ENCODE assay signal across 8 cellular contexts in genomic region chr10:73848821-73849489, GRCh38. TPM values are rescaled to one million over a fixed set of nuclear protein-coding genes. Genes with fewer than 3 reads are reported as not detected.
DNase-seq lines count a peak whose midpoint lies in the region; ATAC-seq, FAIRE-seq and TF ChIP-seq lines count a peak whose summit lies in the region.

No MANE protein-coding gene starts in this region.

- CTCF ChIA-PET in activated naive CD4-positive, alpha-beta T cell treated with anti-CD3 and anti-CD28 coated beads for 36 hours (lab: Charles Lee): interaction anchor here (0.6 to 15.3 kb wide), 14 partner anchors 9 to 110 kb away, joined by 3 to 443 read pairs (median 6); partner anchors contain the start of gene CAMK2G

- H3K4me3 ChIP-seq in SK-N-MC (no peak overlapping the region), parathyroid adenoma (ENCODE audit: low read depth, low read length) (no peak overlapping the region), tibial nerve (no peak overlapping the region)

- no peak overlapping the region for H3K9ac ChIP-seq in SK-N-MC (ENCODE audit: insufficient read length)
- H3K9ac ChIP-seq in parathyroid adenoma: no peak overlapping the region

- FAIRE-seq in G401.6 (lab: Jason Lieb, UNC): peak; percentile 59

- TF ChIP-seq CTCF in parathyroid adenoma (IDR thresholded peaks at IDR 0.05): peak; percentile 100
- TF ChIP-seq CTCF in tibial nerve (IDR thresholded peaks at IDR 0.05): peak; percentile 97 to 100 (median 99)

- no peaks in the 10 kb centered on the region for H3K9me3 ChIP-seq in SK-N-MC (ENCODE audit: low read depth, low read length)
- no peaks in the 10 kb centered on the region for H3K9me3 ChIP-seq in parathyroid adenoma (ENCODE audit: control insufficient read depth, low read length)
- no peaks in the 10 kb centered on the region for H3K9me3 ChIP-seq in tibial nerve

- H3K27me3 ChIP-seq in parathyroid adenoma (ENCODE audit: control insufficient read depth, insufficient read depth, low read length): no peaks in the 10 kb centered on the region
- no peaks in the 10 kb centered on the region for H3K27me3 ChIP-seq in tibial nerve

- H3K36me3 ChIP-seq in SK-N-MC (ENCODE audit: insufficient read depth, low read length) (peaks cover 19% of the 10 kb centered on the region), parathyroid adenoma (ENCODE audit: control insufficient read depth, insufficient read depth, low read length) (no peaks in the 10 kb centered on the region), tibial nerve (peaks cover 2 to 59% (median 13%) of the 10 kb centered on the region in 3 donors)

- H3K27me3 Mint-ChIP-seq in activated naive CD4-positive, alpha-beta T cell treated with anti-CD3 and anti-CD28 coated beads for 36 hours (ENCODE audit: low read depth): no peaks in the 10 kb centered on the region

- peak overlapping the region; percentile 66 for H3K27ac Mint-ChIP-seq in activated naive CD4-positive, alpha-beta T cell treated with anti-CD3 and anti-CD28 coated beads for 36 hours

- H3K4me1 Mint-ChIP-seq in activated naive CD4-positive, alpha-beta T cell treated with anti-CD3 and anti-CD28 coated beads for 36 hours (ENCODE audit: low read depth): peaks cover 8% of the 10 kb centered on the region

- H3K4me1 ChIP-seq in parathyroid adenoma (no peaks in the 10 kb centered on the region), tibial nerve (peaks cover 0 to 20% (median 0%) of the 10 kb centered on the region in 4 donors)

- intact Hi-C loops in activated naive CD4-positive, alpha-beta T cell treated with anti-CD3 and anti-CD28 coated beads for 36 hours (cut with micrococcal nuclease): loop anchor here (1.0 to 5.0 kb wide), 5 partner anchors 16 to 233 kb away; no protein-coding TSS in a partner anchor

- peaks cover 14% of the 10 kb centered on the region for H3K79me2 ChIP-seq in parathyroid adenoma

- no peak for TF ChIP-seq POLR2A in tibial nerve (IDR thresholded peaks at IDR 0.05)

- peaks cover 9% of the 10 kb centered on the region for H3K36me3 Mint-ChIP-seq in activated naive CD4-positive, alpha-beta T cell treated with anti-CD3 and anti-CD28 coated beads for 36 hours (ENCODE audit: low read depth)

- TF ChIP-seq EP300 in tibial nerve (IDR thresholded peaks at IDR 0.05): peak in 1 of 2 donors; percentile 11

- no peak overlapping the region for H2AFZ ChIP-seq in parathyroid adenoma

- peak; percentile 90 for ATAC-seq in GM21825 (IDR thresholded peaks at IDR 0.05; ENCODE audit: unreplicated experiment)

- H3K27ac ChIP-seq in SK-N-MC (no peak overlapping the region), parathyroid adenoma (no peak overlapping the region), tibial nerve (peak overlapping the region in 3 of 4 donors; percentile 27 to 72 (median 28))

- no peaks in the 10 kb centered on the region for H3K9me3 Mint-ChIP-seq in activated naive CD4-positive, alpha-beta T cell treated with anti-CD3 and anti-CD28 coated beads for 36 hours

- H3K4me2 ChIP-seq in parathyroid adenoma (ENCODE audit: low read length): no peak overlapping the region

- DNase-seq in Kasumi-1 (lab: John Stamatoyannopoulos, UW) (peak; percentile 100), SK-N-MC (ENCODE audit: low read depth, low spot score) (peak; percentile 12), glomerular visceral epithelial cell (ENCODE audit: extremely low spot score) (peak; percentile 78), tibial nerve (ENCODE audit: low spot score in 2 of 2) (peak; percentile 79 to 96)
- peak; percentile 96 for DNase-seq in activated naive CD4-positive, alpha-beta T cell treated with anti-CD3 and anti-CD28 coated beads for 36 hours

- no peak overlapping the region for H3K4me3 Mint-ChIP-seq in activated naive CD4-positive, alpha-beta T cell treated with anti-CD3 and anti-CD28 coated beads for 36 hours

- 34 to 36% methylated on average over 17 of the region's 17 CpGs for WGBS in tibial nerve, 2 donors

RNA-seq across cellular contexts. Expression of gene CAMK2G, which starts 25.4 kb away (rescaled TPM):
- 10 to 100 TPM; 22.9 to 26.3 TPM for total RNA-seq in activated naive CD4-positive, alpha-beta T cell treated with anti-CD3 and anti-CD28 coated beads for 36 hours
- 10 to 100 TPM; 26.4 to 43.5 (median 35.1) TPM for total RNA-seq in tibial nerve

RNA-seq across cellular contexts. Expression of gene NDST2, which starts 37.6 kb away (rescaled TPM):
- 100 to 1,000 TPM; 102 to 127 TPM for total RNA-seq in activated naive CD4-positive, alpha-beta T cell treated with anti-CD3 and anti-CD28 coated beads for 36 hours
- 10 to 100 TPM; 44.8 to 99.3 (median 61.7) TPM for total RNA-seq in tibial nerve

Comparison
In these comparisons a context has a peak if more than half of its experiments do, and no peak if none do; other contexts are left out.
1. DNase-seq: peak in every context shown above with its lines; median percentile 100 in Kasumi-1; 96 in activated naive CD4-positive, alpha-beta T cell treated with anti-CD3 and anti-CD28 coated beads for 36 hours; 88 in tibial nerve; 78 in glomerular visceral epithelial cell; 12 in SK-N-MC.
2. H3K27ac ChIP-seq: peak in tibial nerve (3 of 4); none in SK-N-MC (single experiment) and parathyroid adenoma (single experiment).